ENCODE assay signal across 1 cellular context in the genomic region with DNA sequence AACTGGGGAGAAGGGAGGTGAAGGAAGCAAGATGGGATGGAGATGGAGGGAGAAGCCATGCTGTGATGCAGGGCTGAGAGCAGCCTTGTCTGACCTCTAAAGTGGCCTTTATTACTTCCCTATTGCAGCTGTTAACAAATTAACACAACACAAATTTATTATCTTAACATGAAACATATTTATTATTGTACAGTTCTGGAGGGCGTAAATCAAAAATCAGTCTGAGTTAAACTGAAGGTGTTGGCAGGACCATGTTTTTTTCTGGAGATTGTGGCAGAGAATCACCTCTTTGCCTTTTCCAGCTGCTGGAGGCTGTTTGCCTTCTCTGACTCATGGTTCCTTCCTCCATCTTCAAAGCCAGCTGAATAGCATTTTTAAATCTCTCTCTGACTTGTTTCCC.
TF ChIP-seq lines count a peak whose summit lies in the region.

No MANE protein-coding gene starts in this region.

TF ChIP-seq in GM23338, 12 proteins besides CTCF, POLR2A, EP300 and RAD21 (continued from another document):
- TF ChIP-seq ZNF462 (CRISPR knock-in tag; IDR thresholded peaks at IDR 0.05) (no peak), EZH2phosphoT487 (IDR thresholded peaks at IDR 0.05; ENCODE audit: unreplicated experiment) (no peak), NANOG (IDR thresholded peaks at IDR 0.05; ENCODE audit: borderline replicate concordance) (no peak), JUNB (IDR thresholded peaks at IDR 0.05; ENCODE audit: unreplicated experiment) (no peak), CREB1 (CRISPR knock-in tag; IDR thresholded peaks at IDR 0.05; ENCODE audit: low read depth) (no peak), ZNF331 (CRISPR knock-in tag; IDR thresholded peaks at IDR 0.05; ENCODE audit: low read depth) (no peak), EZH2 (IDR thresholded peaks at IDR 0.05; ENCODE audit: low read depth, unreplicated experiment) (no peak)
- TF ChIP-seq, protein P1, sequence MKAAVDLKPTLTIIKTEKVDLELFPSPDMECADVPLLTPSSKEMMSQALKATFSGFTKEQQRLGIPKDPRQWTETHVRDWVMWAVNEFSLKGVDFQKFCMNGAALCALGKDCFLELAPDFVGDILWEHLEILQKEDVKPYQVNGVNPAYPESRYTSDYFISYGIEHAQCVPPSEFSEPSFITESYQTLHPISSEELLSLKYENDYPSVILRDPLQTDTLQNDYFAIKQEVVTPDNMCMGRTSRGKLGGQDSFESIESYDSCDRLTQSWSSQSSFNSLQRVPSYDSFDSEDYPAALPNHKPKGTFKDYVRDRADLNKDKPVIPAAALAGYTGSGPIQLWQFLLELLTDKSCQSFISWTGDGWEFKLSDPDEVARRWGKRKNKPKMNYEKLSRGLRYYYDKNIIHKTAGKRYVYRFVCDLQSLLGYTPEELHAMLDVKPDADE (IDR thresholded peaks at IDR 0.05): no peak
- TF ChIP-seq, protein P2, sequence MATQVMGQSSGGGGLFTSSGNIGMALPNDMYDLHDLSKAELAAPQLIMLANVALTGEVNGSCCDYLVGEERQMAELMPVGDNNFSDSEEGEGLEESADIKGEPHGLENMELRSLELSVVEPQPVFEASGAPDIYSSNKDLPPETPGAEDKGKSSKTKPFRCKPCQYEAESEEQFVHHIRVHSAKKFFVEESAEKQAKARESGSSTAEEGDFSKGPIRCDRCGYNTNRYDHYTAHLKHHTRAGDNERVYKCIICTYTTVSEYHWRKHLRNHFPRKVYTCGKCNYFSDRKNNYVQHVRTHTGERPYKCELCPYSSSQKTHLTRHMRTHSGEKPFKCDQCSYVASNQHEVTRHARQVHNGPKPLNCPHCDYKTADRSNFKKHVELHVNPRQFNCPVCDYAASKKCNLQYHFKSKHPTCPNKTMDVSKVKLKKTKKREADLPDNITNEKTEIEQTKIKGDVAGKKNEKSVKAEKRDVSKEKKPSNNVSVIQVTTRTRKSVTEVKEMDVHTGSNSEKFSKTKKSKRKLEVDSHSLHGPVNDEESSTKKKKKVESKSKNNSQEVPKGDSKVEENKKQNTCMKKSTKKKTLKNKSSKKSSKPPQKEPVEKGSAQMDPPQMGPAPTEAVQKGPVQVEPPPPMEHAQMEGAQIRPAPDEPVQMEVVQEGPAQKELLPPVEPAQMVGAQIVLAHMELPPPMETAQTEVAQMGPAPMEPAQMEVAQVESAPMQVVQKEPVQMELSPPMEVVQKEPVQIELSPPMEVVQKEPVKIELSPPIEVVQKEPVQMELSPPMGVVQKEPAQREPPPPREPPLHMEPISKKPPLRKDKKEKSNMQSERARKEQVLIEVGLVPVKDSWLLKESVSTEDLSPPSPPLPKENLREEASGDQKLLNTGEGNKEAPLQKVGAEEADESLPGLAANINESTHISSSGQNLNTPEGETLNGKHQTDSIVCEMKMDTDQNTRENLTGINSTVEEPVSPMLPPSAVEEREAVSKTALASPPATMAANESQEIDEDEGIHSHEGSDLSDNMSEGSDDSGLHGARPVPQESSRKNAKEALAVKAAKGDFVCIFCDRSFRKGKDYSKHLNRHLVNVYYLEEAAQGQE (IDR thresholded peaks at IDR 0.05; ENCODE audit: unreplicated experiment): no peak
